9 cellular contexts compared by ENCODE assay signal in genomic region chr1:223363057-223363855, GRCh38. TPM values are rescaled to one million over a fixed set of nuclear protein-coding genes. Genes with fewer than 3 reads are reported as not detected.
DNase-seq lines count a peak whose midpoint lies in the region; FAIRE-seq and TF ChIP-seq lines count a peak whose summit lies in the region.
"Had no signal": no experiment of that assay in that cellular context is flagged by ENCODE, and none has a peak within 500 bp of the region (broad histone marks: within the 10 kb centered on the region; RNA-seq: fewer than 3 reads in every experiment).

No MANE protein-coding gene starts in this region.

- no peak for DNase-seq in AG04450 (ENCODE audit: low read depth, low spot score)
- peak; percentile 11 for DNase-seq in HTR-8/SVneo (ENCODE audit: insufficient read length, low spot score)
- DNase-seq in activated CD4-positive, alpha-beta T cell treated with anti-CD3 and anti-CD28 coated beads for 4 hours = peak; percentile 28 to 41
- peak; percentile 52 for DNase-seq in mesendoderm
- DNase-seq in superior temporal gyrus (ENCODE audit: extremely low spot score) = peak; percentile 29
- DNase-seq in HCEC 1CT = no peak
- no peak for DNase-seq in GF-D8 (lab: John Stamatoyannopoulos, UW)

- no peak overlapping the region for H2AK5ac ChIP-seq in mesendoderm (ENCODE audit: low read length)

- no peak for FAIRE-seq in HTR-8/SVneo (lab: Jason Lieb, UNC)

- H2BK15ac ChIP-seq in mesendoderm (replicated peaks; ENCODE audit: low read depth) = no peak overlapping the region

- no peak overlapping the region for H3K4ac ChIP-seq in mesendoderm (ENCODE audit: low read depth, low read length)

- H3K23ac ChIP-seq in mesendoderm (ENCODE audit: low read length) = no peak overlapping the region

- peak overlapping the region; percentile 67 for H3K56ac ChIP-seq in mesendoderm (ENCODE audit: low read length)

- WGBS in ectodermal cell, 2 experiments = 0 to 1% methylated on average over 44 of the region's 44 CpGs
- WGBS in mesendoderm (ENCODE audit: extremely low coverage, insufficient coverage, low lambda C conversion rate) = no CpG with 5 or more reads among the region's 44 CpGs

- peak overlapping the region; percentile 84 for H3K4me2 ChIP-seq in mesendoderm (ENCODE audit: low read length)

- H4K5ac ChIP-seq in mesendoderm (ENCODE audit: low read length) = no peak overlapping the region

- H3K27ac ChIP-seq in AG04450 (ENCODE audit: low read depth, low read length) (no peak overlapping the region), ectodermal cell (ENCODE audit: insufficient read depth, low read depth, low read length, poor library complexity, severe bottlenecking) (no peak overlapping the region), mesendoderm (ENCODE audit: low read depth, low read length) (no peak overlapping the region)
- H3K27ac ChIP-seq: epithelial cell of prostate had no signal

- H3K27me3 ChIP-seq in AG04450 (ENCODE audit: control insufficient read depth, insufficient read depth, low read length) = peaks cover 59% of the 10 kb centered on the region
- H3K27me3 ChIP-seq in ectodermal cell (ENCODE audit: control insufficient read depth, insufficient read depth, low read length, poor library complexity, severe bottlenecking) = peaks cover 52% of the 10 kb centered on the region
- H3K27me3 ChIP-seq in mesendoderm (ENCODE audit: insufficient read depth, low read length, poor library complexity) = peaks cover 10% of the 10 kb centered on the region

- no peak overlapping the region for H2BK120ac ChIP-seq in mesendoderm (ENCODE audit: low read depth, low read length)

- H4K8ac ChIP-seq in mesendoderm (ENCODE audit: low read depth, low read length) = no peak overlapping the region

- CTCF ChIA-PET in AG04450 (lab: Charles Lee) = interaction anchor here (0.9 to 3.9 kb wide), 2 partner anchors 230 to 239 kb away, joined by 3 to 17 read pairs; no protein-coding TSS in a partner anchor

- no peak for TF ChIP-seq CTCF in AG04450 (IDR thresholded peaks at IDR 0.05; ENCODE audit: low read depth, low read length)

- H3K4me3 ChIP-seq in AG04450 (ENCODE audit: low read depth, low read length) (peak overlapping the region; percentile 40), ectodermal cell (ENCODE audit: insufficient read depth, low read depth, low read length) (peak overlapping the region; percentile 48), mesendoderm (ENCODE audit: low read length) (no peak overlapping the region)

- H3K18ac ChIP-seq in mesendoderm (ENCODE audit: low read length) = no peak overlapping the region

- POLR2A ChIA-PET in AG04450 (lab: Yijun Ruan, JAX) = interaction anchor here (0.6 to 0.7 kb wide), 2 partner anchors 56 to 237 kb away, joined by 3 to 5 read pairs; no protein-coding TSS in a partner anchor

- no peaks in the 10 kb centered on the region for H3K79me1 ChIP-seq in mesendoderm (ENCODE audit: low read length)

- H3K36me3 ChIP-seq in ectodermal cell (ENCODE audit: control insufficient read depth, insufficient read depth, low read length) = no peaks in the 10 kb centered on the region
- no peaks in the 10 kb centered on the region for H3K36me3 ChIP-seq in mesendoderm (ENCODE audit: control insufficient read depth, insufficient read depth, low read length)

- H3K79me2 ChIP-seq in mesendoderm (ENCODE audit: control insufficient read depth, insufficient read depth, low read length) = no peaks in the 10 kb centered on the region

- no peaks in the 10 kb centered on the region; the same call in 1 of the 2 replicates for H3K9me3 ChIP-seq in AG04450 (ENCODE audit: control insufficient read depth, insufficient read depth, low read length)
- no peaks in the 10 kb centered on the region for H3K9me3 ChIP-seq in ectodermal cell (ENCODE audit: control insufficient read depth, low read length)

- H3K9ac ChIP-seq in mesendoderm (ENCODE audit: low read length) = peak overlapping the region; percentile 29

- no peak overlapping the region for H2BK5ac ChIP-seq in mesendoderm (ENCODE audit: low read length)

- peaks cover 5% of the 10 kb centered on the region for H3K4me1 ChIP-seq in ectodermal cell (ENCODE audit: control insufficient read depth, insufficient read depth, low read length)
- H3K4me1 ChIP-seq in mesendoderm (ENCODE audit: control insufficient read depth, low read depth, low read length) = no peaks in the 10 kb centered on the region

RNA-seq across cellular contexts. Expression of gene SUSD4, which starts 0.7 kb away (rescaled TPM):
- 0.12 and 0.29 TPM in 2 replicates for polyA plus RNA-seq in AG04450 (2011; rRNA removed)
- 0.13 and 0.69 TPM in 2 replicates for polyA minus RNA-seq in AG04450 (2011; rRNA and poly(A)+ RNA removed)
- 2.5 TPM for polyA plus RNA-seq in ectodermal cell (2013, experiment 1 of 4)
- 2.6 TPM for polyA plus RNA-seq in ectodermal cell (2013, experiment 2 of 4)
- polyA plus RNA-seq in ectodermal cell (2013, experiment 3 of 4) = 2.7 TPM
- polyA plus RNA-seq in ectodermal cell (2013, experiment 4 of 4) = 1.7 TPM
- polyA plus RNA-seq in mesendoderm (2013, experiment 1 of 2) = 0.84 TPM
- 0.90 TPM for polyA plus RNA-seq in mesendoderm (2013, experiment 2 of 2)

RNA-seq across cellular contexts. Expression of gene CCDC185, which starts 30.0 kb away (rescaled TPM):
- polyA plus RNA-seq in AG04450 (2011; rRNA removed) = not detected in 2 replicates
- polyA minus RNA-seq in AG04450 (2011; rRNA and poly(A)+ RNA removed) = not detected in 2 replicates
- polyA plus RNA-seq in ectodermal cell (2013, experiment 1 of 4) = not detected
- polyA plus RNA-seq in ectodermal cell (2013, experiment 2 of 4) = not detected
- polyA plus RNA-seq in ectodermal cell (2013, experiment 3 of 4) = not detected
- not detected for polyA plus RNA-seq in ectodermal cell (2013, experiment 4 of 4)
- 0.04 TPM for polyA plus RNA-seq in mesendoderm (2013, experiment 1 of 2)
- polyA plus RNA-seq in mesendoderm (2013, experiment 2 of 2) = not detected

Comparison
In these comparisons a context has a peak if more than half of its experiments do, and no peak if none do; other contexts are left out.
1. DNase-seq: peak in HTR-8/SVneo (single experiment), activated CD4-positive, alpha-beta T cell treated with anti-CD3 and anti-CD28 coated beads for 4 hours (2 of 2), mesendoderm (single experiment) and superior temporal gyrus (single experiment); none in AG04450 (single experiment), HCEC 1CT (single experiment) and GF-D8 (single experiment).